Comparison of ENCODE assay signal across 16 cellular contexts in genomic region chr5:55520117-55520829, GRCh38.
"Had no signal": no experiment of that assay in that cellular context is flagged by ENCODE, and none has a peak within 500 bp of the region (broad histone marks: within the 10 kb centered on the region; RNA-seq: fewer than 3 reads in every experiment).

No MANE protein-coding gene starts in this region.

- ATAC-seq: activated CD8-positive, alpha-beta memory T cell treated with anti-CD3 and anti-CD28 coated beads, Interleukin-2, amount 10 ng/mL, durations not matched to agents 7 days and 5 days; esophagus mucosa; gastroesophageal sphincter; stimulated activated effector memory CD8-positive, alpha-beta T cell treated with anti-CD3 and anti-CD28 coated beads, Interleukin-12 subunit alpha, Interleukin-12 subunit beta, amount 100 ng/mL, for 72 hours had no signal

- H3K9me3 ChIP-seq: gastroesophageal sphincter, thoracic aorta had no signal

- H3K4me3 ChIP-seq: gastroesophageal sphincter, lung, thoracic aorta had no signal

- H3K36me3 ChIP-seq: gastroesophageal sphincter, thoracic aorta had no signal

- H3K27me3 ChIP-seq: gastroesophageal sphincter had no signal

- DNase-seq: activated B cell treated with CpG ODN at 0.5 μM for 24 hours; activated CD4-positive, alpha-beta memory T cell treated with anti-CD3 and anti-CD28 coated beads, Interleukin-2, amount 10 ng/mL, durations not matched to agents 7 days and 5 days; activated CD4-positive, alpha-beta T cell treated with anti-CD3 and anti-CD28 coated beads for 4 hours; activated CD8-positive, alpha-beta memory T cell treated with anti-CD3 and anti-CD28 coated beads, Interleukin-2, amount 10 ng/mL, durations not matched to agents 7 days and 5 days; effector CD8-positive, alpha-beta T cell; nephron progenitor cell; nucleus accumbens; stimulated activated CD4-positive, alpha-beta T cell treated with anti-CD3 and anti-CD28 coated beads, Interleukin-15, amount 100 ng/mL, for 24 hours; stimulated activated CD4-positive, alpha-beta T cell treated with anti-CD3 and anti-CD28 coated beads, Interleukin-4, amount 100 ng/mL, for 24 hours had no signal

- FAIRE-seq: TTC549, urothelium cell line had no signal

- H3K27ac ChIP-seq: gastroesophageal sphincter, thoracic aorta had no signal
